Comparison of ENCODE assay signal across 2 cellular contexts in genomic region chr19:29694166-29694565, GRCh38.
TF ChIP-seq lines count a peak whose summit lies in the region.

No MANE protein-coding gene starts in this region.

TF ChIP-seq in A549, 52 proteins besides CTCF, POLR2A, EP300 and RAD21:
- no peak for TF ChIP-seq SMC3 (IDR thresholded peaks at IDR 0.05)

TF ChIP-seq in HEK293T, 16 proteins besides CTCF, POLR2A, EP300 and RAD21:
- TF ChIP-seq TARDBP (IDR thresholded peaks at IDR 0.05) = no peak
- no peak for TF ChIP-seq PKNOX1 (IDR thresholded peaks at IDR 0.05)
- TF ChIP-seq FOXA1 (IDR thresholded peaks at IDR 0.05) = no peak
- TF ChIP-seq ARNT (IDR thresholded peaks at IDR 0.05) = no peak
- TF ChIP-seq SUZ12 (IDR thresholded peaks at IDR 0.05) = no peak
- TF ChIP-seq L3MBTL2 (conservative IDR thresholded peaks at IDR 0.05) = no peak
- no peak for TF ChIP-seq HDGF (IDR thresholded peaks at IDR 0.05; ENCODE audit: borderline replicate concordance)
- TF ChIP-seq BHLHE40 (IDR thresholded peaks at IDR 0.05; ENCODE audit: borderline replicate concordance) = no peak
- no peak for TF ChIP-seq LEF1 (IDR thresholded peaks at IDR 0.05; ENCODE audit: borderline replicate concordance)
- TF ChIP-seq ELF4 (IDR thresholded peaks at IDR 0.05) = no peak
- no peak for TF ChIP-seq FOXK2 (IDR thresholded peaks at IDR 0.05)
- TF ChIP-seq ZNF384 (IDR thresholded peaks at IDR 0.05) = no peak
